8 cellular contexts compared by ENCODE assay signal in the genomic region with DNA sequence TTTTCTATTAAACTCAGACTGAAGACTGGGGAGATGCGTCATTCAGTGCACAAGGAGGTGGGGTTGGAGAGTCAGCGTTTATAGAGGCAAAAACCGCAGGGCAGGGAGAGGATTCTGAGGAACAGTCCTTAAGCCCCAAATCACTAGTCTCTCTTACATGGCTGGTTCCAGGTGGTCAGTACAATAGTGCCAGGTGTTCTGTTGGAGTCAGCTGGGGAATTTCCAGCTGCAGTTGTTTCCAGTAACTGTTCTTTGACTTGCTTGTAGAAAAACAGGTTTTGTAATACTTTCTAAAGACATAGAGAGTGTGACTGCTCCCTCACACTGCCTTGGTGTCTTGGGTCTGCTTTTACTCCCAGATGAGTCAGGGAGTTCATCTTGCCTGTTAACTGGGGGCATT.
DNase-seq lines count a peak whose midpoint lies in the region; ATAC-seq and TF ChIP-seq lines count a peak whose summit lies in the region.

No MANE protein-coding gene starts in this region.

- TF ChIP-seq POLR2A in right lobe of liver (IDR thresholded peaks at IDR 0.05), result no peak

- H3K27me3 ChIP-seq in kidney epithelial cell (ENCODE audit: control insufficient read depth, insufficient read depth, low read length) (no peaks in the 10 kb centered on the region), right lobe of liver (no peaks in the 10 kb centered on the region)

- H3K4me3 ChIP-seq in kidney epithelial cell (ENCODE audit: low read depth, low read length) (no peak overlapping the region), right lobe of liver (no peak overlapping the region)

- H3K4me1 Mint-ChIP-seq in immature natural killer cell, result no peaks in the 10 kb centered on the region

- no peak overlapping the region for H3K27ac Mint-ChIP-seq in immature natural killer cell

- H3K9me3 Mint-ChIP-seq in immature natural killer cell, result peaks cover 0 to 9% (median 3%) of the 10 kb centered on the region in 6 donors

- H3K27me3 Mint-ChIP-seq in immature natural killer cell (ENCODE audit: low read depth in 3 of 3), result no peaks in the 10 kb centered on the region

- H3K4me3 Mint-ChIP-seq in immature natural killer cell, result no peak overlapping the region

- H3K36me3 Mint-ChIP-seq in immature natural killer cell, result no peaks in the 10 kb centered on the region

- ATAC-seq in GM18517 (IDR thresholded peaks at IDR 0.05; ENCODE audit: unreplicated experiment) (peak; percentile 70), HG03432 (IDR thresholded peaks at IDR 0.05; ENCODE audit: unreplicated experiment) (peak; percentile 73), right lobe of liver (no peak)

- intact Hi-C loops in right lobe of liver (cut with DNase I), result no loop called here

- TF ChIP-seq CTCF in kidney epithelial cell (IDR thresholded peaks at IDR 0.05; ENCODE audit: insufficient read depth, low read length, poor library complexity, severe bottlenecking) (no peak), right lobe of liver (IDR thresholded peaks at IDR 0.05) (no peak)

- H3K36me3 ChIP-seq in kidney epithelial cell (ENCODE audit: control insufficient read depth, insufficient read depth, low read length) (no peaks in the 10 kb centered on the region), right lobe of liver (no peaks in the 10 kb centered on the region)

- DNase-seq in T1000 (lab: John Stamatoyannopoulos, UW) (peak; percentile 97), kidney epithelial cell (ENCODE audit: low read depth) (peak; percentile 84), immature natural killer cell (no peak), right lobe of liver (no peak)
- DNase-seq in stimulated activated CD4-positive, alpha-beta T cell treated with anti-CD3 and anti-CD28 coated beads, Interleukin-1b, Interleukin-23, amount 100 ng/mL, for 48 hours, result no peak
- DNase-seq in activated CD4-positive, alpha-beta T cell treated with anti-CD3 and anti-CD28 coated beads, Interleukin-2, amount 50 U/mL, for 48 hours, result no peak

- no peaks in the 10 kb centered on the region for H3K4me1 ChIP-seq in right lobe of liver

- H3K27ac ChIP-seq in right lobe of liver, result no peak overlapping the region

- 69% methylated on average over 3 of the region's 3 CpGs for WGBS in right lobe of liver (ENCODE audit: insufficient coverage, low coverage, low lambda C conversion rate, missing lambda C conversion rate)

- no peaks in the 10 kb centered on the region for H3K9me3 ChIP-seq in right lobe of liver

Comparison
In these comparisons a context has a peak if more than half of its experiments do, and no peak if none do; other contexts are left out.
1. ATAC-seq: peak in GM18517 (single experiment) and HG03432 (single experiment); none in right lobe of liver (0 of 4).
2. DNase-seq: peak in T1000 (single experiment) and kidney epithelial cell (single experiment); none in stimulated activated CD4-positive, alpha-beta T cell treated with anti-CD3 and anti-CD28 coated beads, Interleukin-1b, Interleukin-23, amount 100 ng/mL, for 48 hours (single experiment), immature natural killer cell (0 of 3), right lobe of liver (0 of 3) and activated CD4-positive, alpha-beta T cell treated with anti-CD3 and anti-CD28 coated beads, Interleukin-2, amount 50 U/mL, for 48 hours (0 of 2).